Comparison of ENCODE assay signal across 38 cellular contexts in the genomic region with DNA sequence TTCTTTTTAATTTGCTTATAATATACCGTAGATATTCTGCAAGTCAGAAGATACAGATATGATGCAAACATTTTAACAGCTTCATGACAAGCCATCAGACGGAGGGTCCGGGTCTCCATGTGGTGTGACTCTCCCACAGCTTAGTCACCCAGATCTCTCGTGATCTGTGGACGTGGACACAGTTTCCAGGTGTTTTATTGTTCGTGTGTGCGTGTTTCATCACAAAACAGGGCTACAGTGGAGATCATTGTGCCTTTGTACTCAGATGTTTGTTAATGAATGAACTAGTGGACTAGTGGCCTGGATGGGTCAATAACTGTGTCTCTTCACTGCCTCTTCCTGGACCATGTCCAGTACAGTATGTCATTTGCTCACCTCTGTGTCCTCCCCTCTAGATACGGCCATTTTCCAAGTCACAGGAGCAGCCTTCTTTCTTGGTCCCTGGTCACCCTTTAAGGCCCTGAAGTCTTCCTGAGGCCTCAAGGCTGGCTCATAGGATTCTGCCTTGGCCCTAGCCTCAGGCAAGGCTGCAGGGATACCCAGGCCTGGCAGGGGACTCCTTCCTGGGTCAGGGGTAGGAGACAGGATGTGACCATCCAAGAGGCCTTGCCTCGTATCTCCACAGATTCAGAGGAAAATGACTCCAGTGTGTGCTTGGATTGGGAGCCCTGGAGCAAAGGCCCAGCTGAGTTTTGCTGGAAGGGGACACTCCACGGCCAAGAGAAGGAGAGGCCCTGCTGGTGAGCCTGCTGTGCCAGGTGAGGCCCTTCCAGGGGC. TPM values are rescaled to one million over a fixed set of nuclear protein-coding genes. Genes with fewer than 3 reads are reported as not detected.
"Had no signal": no experiment of that assay in that cellular context is flagged by ENCODE, and none has a peak within 500 bp of the region (broad histone marks: within the 10 kb centered on the region; RNA-seq: fewer than 3 reads in every experiment).

No MANE protein-coding gene starts in this region.

- H3K4me1 Mint-ChIP-seq: activated CD4-positive, alpha-beta T cell treated with anti-CD3 and anti-CD28 coated beads, Interleukin-2, amount 10 ng/mL, durations not matched to agents 24 days and 14 days; activated naive CD8-positive, alpha-beta T cell treated with anti-CD3 and anti-CD28 coated beads, Interleukin-2, amount 50 U/mL, for 24 hours had no signal

- H3K36me3 ChIP-seq: brain microvascular endothelial cell, Peyer's patch, WERI-Rb-1 had no signal

- H3K9me3 Mint-ChIP-seq: activated CD4-positive, alpha-beta T cell treated with anti-CD3 and anti-CD28 coated beads, Interleukin-2, amount 10 ng/mL, durations not matched to agents 24 days and 14 days; activated CD8-positive, alpha-beta T cell treated with anti-CD3 and anti-CD28 coated beads for 36 hours; activated naive CD4-positive, alpha-beta T cell treated with anti-CD3 and anti-CD28 coated beads for 36 hours; activated naive CD8-positive, alpha-beta T cell treated with anti-CD3 and anti-CD28 coated beads, Interleukin-2, amount 50 U/mL, for 24 hours; activated T-cell treated with anti-CD3 and anti-CD28 coated beads, Interleukin-2, amount 50 U/mL, for 72 hours; activated T-helper 2 cell treated with anti-CD3 and anti-CD28 coated beads, Interferon-gamma antibody, Interleukin-2, Interleukin-4, amounts not matched to agents 10 μg/mL and 5 μg/mL and 100 μg/mL, durations not matched to agents 14 hours and 24 hours and 36 hours had no signal

- H3K27me3 ChIP-seq: brain microvascular endothelial cell, Peyer's patch had no signal

- H3K4me3 Mint-ChIP-seq: activated CD4-positive, alpha-beta T cell treated with anti-CD3 and anti-CD28 coated beads, Interleukin-2, amount 10 ng/mL, durations not matched to agents 24 days and 14 days; activated CD8-positive, alpha-beta T cell treated with anti-CD3 and anti-CD28 coated beads for 36 hours; activated naive CD4-positive, alpha-beta T cell treated with anti-CD3 and anti-CD28 coated beads for 36 hours; activated naive CD8-positive, alpha-beta T cell; activated naive CD8-positive, alpha-beta T cell treated with anti-CD3 and anti-CD28 coated beads, Interleukin-2, amount 50 U/mL, for 24 hours; activated T-cell treated with anti-CD3 and anti-CD28 coated beads, Interleukin-2, amount 50 U/mL, for 72 hours had no signal

- DNase-seq: activated CD4-positive, alpha-beta T cell treated with anti-CD3 and anti-CD28 coated beads, Interleukin-2, amount 10 ng/mL, durations not matched to agents 24 days and 14 days; activated CD4-positive, alpha-beta T cell treated with anti-CD3 and anti-CD28 coated beads, Interleukin-2, amount 50 U/mL, for 4 hours; activated CD8-positive, alpha-beta T cell treated with anti-CD3 and anti-CD28 coated beads for 36 hours; activated gamma-delta T cell; activated naive CD4-positive, alpha-beta T cell treated with anti-CD3 and anti-CD28 coated beads for 36 hours; activated naive CD8-positive, alpha-beta T cell treated with anti-CD3 and anti-CD28 coated beads, Interleukin-2, amount 50 U/mL, for 24 hours; activated T-cell treated with anti-CD3 and anti-CD28 coated beads, Interleukin-2, amount 50 U/mL, for 1 hour; activated T-cell treated with anti-CD3 and anti-CD28 coated beads, Interleukin-2, amount 50 U/mL, for 72 hours; aorta; brain microvascular endothelial cell; central memory CD4-positive, alpha-beta T cell; Kasumi-1; MM.1S; MV-4-11; NCI-H1092; NCI-H1436 treated with DMSO at 0.1 percent for 48 hours; NCI-H1694 treated with DMSO at 0.1 percent for 48 hours; NCI-H2029; NCI-H345; NCI-H526; NCI-H748 treated with DMSO at 0.1 percent for 48 hours; NK-92 treated with Interleukin-12 subunit alpha and Interleukin-12 subunit beta, amount 100 ng/mL, for 24 hours; PC-3; Peyer's patch; SIG-M5; SW 1271; T-helper 1 cell; T-helper 2 cell; T-helper 9 cell; WERI-Rb-1 had no signal

- H3K27ac ChIP-seq: brain microvascular endothelial cell, Peyer's patch, RWPE1, WERI-Rb-1 had no signal

- H3K36me3 Mint-ChIP-seq: activated naive CD8-positive, alpha-beta T cell had no signal

- H3K4me1 ChIP-seq: Peyer's patch had no signal

- ATAC-seq: activated CD8-positive, alpha-beta T cell treated with anti-CD3 and anti-CD28 coated beads for 36 hours; activated naive CD8-positive, alpha-beta T cell treated with anti-CD3 and anti-CD28 coated beads, Interleukin-2, amount 50 U/mL, for 24 hours; activated T-cell treated with anti-CD3 and anti-CD28 coated beads, Interleukin-2, amount 50 U/mL, for 72 hours; PC-3; Right ventricle myocardium inferior had no signal

- H3K27me3 Mint-ChIP-seq: activated naive CD8-positive, alpha-beta T cell treated with anti-CD3 and anti-CD28 coated beads, Interleukin-2, amount 50 U/mL, for 24 hours had no signal

- H3K9me3 ChIP-seq: Peyer's patch had no signal

- H3K27ac Mint-ChIP-seq: activated CD4-positive, alpha-beta T cell treated with anti-CD3 and anti-CD28 coated beads, Interleukin-2, amount 10 ng/mL, durations not matched to agents 24 days and 14 days; activated CD8-positive, alpha-beta T cell treated with anti-CD3 and anti-CD28 coated beads for 36 hours; activated naive CD4-positive, alpha-beta T cell treated with anti-CD3 and anti-CD28 coated beads for 36 hours; activated naive CD8-positive, alpha-beta T cell; activated naive CD8-positive, alpha-beta T cell treated with anti-CD3 and anti-CD28 coated beads, Interleukin-2, amount 50 U/mL, for 24 hours; activated T-cell treated with anti-CD3 and anti-CD28 coated beads, Interleukin-2, amount 50 U/mL, for 72 hours; activated T-helper 2 cell treated with anti-CD3 and anti-CD28 coated beads, Interferon-gamma antibody, Interleukin-2, Interleukin-4, amounts not matched to agents 10 μg/mL and 5 μg/mL and 100 μg/mL, durations not matched to agents 14 hours and 24 hours and 36 hours had no signal

- H3K4me3 ChIP-seq: Peyer's patch had no signal

RNA-seq across cellular contexts. Expression of a gene that starts 4.6 kb away (rescaled TPM):
- total RNA-seq: activated CD4-positive, alpha-beta T cell treated with anti-CD3 and anti-CD28 coated beads, Interleukin-2, amount 10 ng/mL, durations not matched to agents 24 days and 14 days; activated CD8-positive, alpha-beta memory T cell treated with anti-CD3 and anti-CD28 coated beads for 36 hours; activated CD8-positive, alpha-beta T cell treated with anti-CD3 and anti-CD28 coated beads for 36 hours; activated naive CD4-positive, alpha-beta T cell treated with anti-CD3 and anti-CD28 coated beads for 36 hours; activated T-cell treated with anti-CD3 and anti-CD28 coated beads, Interleukin-2, amount 50 U/mL, for 72 hours; activated T-helper 2 cell treated with anti-CD3 and anti-CD28 coated beads, Interferon-gamma antibody, Interleukin-2, Interleukin-4, amounts not matched to agents 10 μg/mL and 5 μg/mL and 100 μg/mL, durations not matched to agents 14 hours and 24 hours and 36 hours; aorta; cerebellum; NCI-H460; PC-3; Peyer's patch; SK-MEL-5 had no signal
- polyA plus RNA-seq: aorta had no signal

RNA-seq across cellular contexts. Expression of a gene that starts 16.0 kb away (rescaled TPM):
- total RNA-seq: activated CD4-positive, alpha-beta T cell treated with anti-CD3 and anti-CD28 coated beads, Interleukin-2, amount 10 ng/mL, durations not matched to agents 24 days and 14 days; activated CD8-positive, alpha-beta memory T cell treated with anti-CD3 and anti-CD28 coated beads for 36 hours; activated CD8-positive, alpha-beta T cell treated with anti-CD3 and anti-CD28 coated beads for 36 hours; activated naive CD4-positive, alpha-beta T cell treated with anti-CD3 and anti-CD28 coated beads for 36 hours; activated T-cell treated with anti-CD3 and anti-CD28 coated beads, Interleukin-2, amount 50 U/mL, for 72 hours; activated T-helper 2 cell treated with anti-CD3 and anti-CD28 coated beads, Interferon-gamma antibody, Interleukin-2, Interleukin-4, amounts not matched to agents 10 μg/mL and 5 μg/mL and 100 μg/mL, durations not matched to agents 14 hours and 24 hours and 36 hours; aorta; cerebellum; PC-3; Peyer's patch; Right ventricle myocardium inferior had no signal
- polyA plus RNA-seq: aorta had no signal
